Comparison of ENCODE assay signal across 8 cellular contexts in the genomic region with DNA sequence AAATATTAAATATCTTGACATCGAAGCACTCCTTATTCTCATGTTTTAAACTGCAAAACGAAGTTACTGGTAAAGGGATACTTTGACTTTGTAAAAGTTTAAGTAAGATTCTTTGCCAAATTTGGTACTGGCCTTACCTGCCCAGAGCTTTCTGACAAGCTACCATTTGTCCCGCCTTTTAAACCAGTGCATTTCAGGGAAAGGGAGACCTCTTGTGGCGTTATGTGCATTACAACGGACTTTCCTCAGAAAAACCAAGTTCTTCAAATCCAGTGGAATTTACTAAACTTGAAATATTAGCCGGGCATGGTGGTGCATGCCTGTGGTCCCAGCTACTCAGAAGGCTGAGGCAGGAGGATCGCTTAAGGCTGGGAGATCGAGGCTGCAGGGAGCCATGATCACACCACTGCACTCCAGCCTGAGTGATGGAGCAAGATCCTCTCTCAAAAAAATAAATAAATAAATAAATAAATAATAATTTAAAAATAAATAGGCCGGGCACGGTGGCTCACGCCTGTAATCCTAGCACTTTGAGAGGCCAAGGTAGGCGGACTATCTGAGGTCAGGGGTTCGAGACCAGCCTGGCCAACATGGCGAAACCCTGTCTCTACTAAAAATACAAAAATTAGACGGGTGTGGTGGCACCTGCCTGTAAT. TPM values are rescaled to one million over a fixed set of nuclear protein-coding genes. Genes with fewer than 3 reads are reported as not detected.
DNase-seq lines count a peak whose midpoint lies in the region; ATAC-seq, FAIRE-seq and TF ChIP-seq lines count a peak whose summit lies in the region.
"Not testable (repeated sequence)": the region's sequence is repeated elsewhere in the genome, so short reads cannot be mapped to it uniquely, and the experiment has no call there.

No MANE protein-coding gene starts in this region.

- ATAC-seq in GM23338 (peak; percentile 9; the same call in 2 of the 3 replicates), right lobe of liver (peak; percentile 75 to 80 (median 78))

- peaks cover 16% of the 10 kb centered on the region; the same call in 2 of the 3 replicates for H3K4me1 Mint-ChIP-seq in GM23338

- H3K79me2 ChIP-seq in GM23338 (replicated peaks; ENCODE audit: insufficient read depth); endothelial cell of umbilical vein (ENCODE audit: control insufficient read depth, insufficient read depth, low read length): not testable (repeated sequence)

- not testable (repeated sequence) for H2AFZ ChIP-seq in GM23338; endothelial cell of umbilical vein (ENCODE audit: low read depth, low read length)

- H3K36me3 Mint-ChIP-seq in GM23338 (ENCODE audit: low read depth) = not testable (repeated sequence)

- H3K4me1 ChIP-seq in GM23338 (ENCODE audit: insufficient read depth); endothelial cell of umbilical vein (ENCODE audit: control insufficient read depth, extremely low read depth, insufficient read depth, low read length); right lobe of liver: not testable (repeated sequence)

- not testable (repeated sequence) for H3K4me3 ChIP-seq in GM23338; endothelial cell of umbilical vein (replicated peaks in 1 of 3; ENCODE audit: insufficient read depth in 1 of 3, low read depth in 1 of 3, low read length in 3 of 3); right lobe of liver

- CTCF ChIA-PET in endothelial cell of umbilical vein (lab: Charles Lee) = interaction anchor here (0.6 to 7.0 kb wide), 40 partner anchors 9 to 741 kb away, joined by 3 to 423 read pairs (median 5); a partner anchor contains a TSS

- H3K9me1 ChIP-seq in endothelial cell of umbilical vein (replicated peaks; ENCODE audit: control insufficient read depth, extremely low read depth, insufficient read depth, low read length) = not testable (repeated sequence)

- not testable (repeated sequence) for H3F3A ChIP-seq in GM23338 (replicated peaks; ENCODE audit: low read depth)

- not testable (repeated sequence) for H3K9me3 Mint-ChIP-seq in GM23338

- peak; percentile 88 for FAIRE-seq in endothelial cell of umbilical vein (lab: Jason Lieb, UNC)

- not testable (repeated sequence) for H4K20me1 ChIP-seq in GM23338 (replicated peaks; ENCODE audit: insufficient read depth); endothelial cell of umbilical vein (replicated peaks; ENCODE audit: control insufficient read depth, extremely low read depth, insufficient read depth, low read length)

- dilution Hi-C loops in endothelial cell of umbilical vein (cut with MboI; ENCODE audit: extremely low pct_ligation_motif_present, low sequenced_read_pairs) = not testable (repeated sequence)

- H3K4me3 Mint-ChIP-seq in GM23338 = not testable (repeated sequence)

- H3K9me3 ChIP-seq in endothelial cell of umbilical vein (replicated peaks; ENCODE audit: control insufficient read depth, insufficient read depth, low read length); right lobe of liver: not testable (repeated sequence)

- not testable (repeated sequence) for H3K4me2 ChIP-seq in GM23338; endothelial cell of umbilical vein (ENCODE audit: insufficient read depth, low read length)

- POLR2A ChIA-PET in endothelial cell of umbilical vein (lab: Charles Lee) = interaction anchor here (0.5 kb wide), 1 partner anchor 74 kb away, joined by 4 read pairs; no protein-coding TSS in a partner anchor

- intact Hi-C loops in endothelial cell of umbilical vein (cut with micrococcal nuclease) (loop anchor here (1.0 to 2.0 kb wide), 2 partner anchors 74 to 440 kb away; no protein-coding TSS in a partner anchor), right lobe of liver (cut with DNase I) (loop anchor here in 1 of 2 donors (5.0 kb wide), 1 partner anchor 78 kb away; no protein-coding TSS in a partner anchor)

- not testable (repeated sequence) for H3K27me3 ChIP-seq in GM23338 (ENCODE audit: insufficient read depth); right lobe of liver
- peaks cover 12 to 18% of the 10 kb centered on the region in 2 experiments for H3K27me3 ChIP-seq in endothelial cell of umbilical vein (ENCODE audit: control insufficient read depth in 2 of 2, insufficient read depth in 2 of 2, low read length in 2 of 2)

- peak; percentile 87 for DNase-seq in GM23338 (ENCODE audit: low spot score)
- DNase-seq in NCI-H2081 (lab: John Stamatoyannopoulos, UW) = peak; percentile 40 to 67
- peak; percentile 75 for DNase-seq in SK-N-DZ (ENCODE audit: low spot score)
- DNase-seq in activated T-cell treated with anti-CD3 and anti-CD28 coated beads, Interleukin-2, amount 50 U/mL, for 48 hours = peak; percentile 57 to 61
- peak; percentile 82 for DNase-seq in endothelial cell of umbilical vein (ENCODE audit: low read depth, low spot score)
- DNase-seq in right lobe of liver = not testable (repeated sequence)
- DNase-seq in stimulated activated CD4-positive, alpha-beta T cell treated with anti-CD3 and anti-CD28 coated beads, Interleukin-1b, Interleukin-23, amount 100 ng/mL, for 48 hours = peak; percentile 22

- H3K9me2 ChIP-seq in GM23338 (ENCODE audit: insufficient read depth) = not testable (repeated sequence)

- H3K27ac Mint-ChIP-seq in GM23338 = not testable (repeated sequence)

- BruUV-seq in endothelial cell of umbilical vein (replicated peaks; lab: Mats Ljungman, UMichigan) = not testable (repeated sequence)

- 21% methylated on average over 15 of the region's 15 CpGs for WGBS in right lobe of liver (ENCODE audit: insufficient coverage, low coverage, low lambda C conversion rate, missing lambda C conversion rate)

- not testable (repeated sequence) for H3K9ac ChIP-seq in endothelial cell of umbilical vein (replicated peaks; ENCODE audit: extremely low read depth, insufficient read depth, low read length)

- peak; percentile 89 for TF ChIP-seq CTCF in C4-2B (conservative IDR thresholded peaks at IDR 0.05)
- TF ChIP-seq CTCF in GM23338 (conservative IDR thresholded peaks at IDR 0.05; ENCODE audit: low read depth in 2 of 2) = peak; percentile 86 to 89
- peak; percentile 65 to 71 for TF ChIP-seq CTCF in endothelial cell of umbilical vein (IDR thresholded peaks at IDR 0.05; ENCODE audit: extremely low read depth in 1 of 2, insufficient read depth in 1 of 2, low read depth in 1 of 2, low read length in 2 of 2)
- peak; percentile 70 to 83 (median 74) for TF ChIP-seq CTCF in right lobe of liver (IDR thresholded peaks at IDR 0.05)

- TF ChIP-seq POLR2A in endothelial cell of umbilical vein (IDR thresholded peaks at IDR 0.05; ENCODE audit: low read depth, low read length); right lobe of liver (IDR thresholded peaks at IDR 0.05): not testable (repeated sequence)

- H3K27ac ChIP-seq in C4-2B; GM23338 (ENCODE audit: low read depth); endothelial cell of umbilical vein (ENCODE audit: insufficient read depth, low read depth, low read length); right lobe of liver: not testable (repeated sequence)

- not testable (repeated sequence) for H3K27me3 Mint-ChIP-seq in GM23338 (ENCODE audit: insufficient read depth, low read depth, poor library complexity)

- not testable (repeated sequence) for H3K36me3 ChIP-seq in GM23338 (ENCODE audit: insufficient read depth); endothelial cell of umbilical vein (ENCODE audit: control insufficient read depth in 2 of 2, extremely low read depth in 1 of 2, insufficient read depth in 2 of 2, low read length in 2 of 2); right lobe of liver

RNA-seq across cellular contexts. Expression of a gene that starts 3.3 kb away (rescaled TPM):
- total RNA-seq in GM23338 (2014; rRNA removed; shearing (Covaris generic)) = 0.78 and 1.1 TPM in 2 replicates
- polyA plus RNA-seq in GM23338 (2016; fragmentation: Nextera tagmentation; extraction: Ambion mirVana) = 0.16 and 0.43 TPM in 2 replicates
- not detected in 2 replicates for polyA plus RNA-seq in SK-N-DZ (2014; cell fraction: cytosol; rRNA removed)
- polyA plus RNA-seq in SK-N-DZ (2014; cell fraction: nucleus; rRNA removed) = not detected in 2 replicates
- not detected in 2 replicates for total RNA-seq in endothelial cell of umbilical vein
- polyA plus RNA-seq in endothelial cell of umbilical vein = not detected in 2 replicates
- polyA plus RNA-seq in endothelial cell of umbilical vein (2011; cell fraction: cytosol; rRNA removed) = not detected in 2 replicates
- polyA plus RNA-seq in endothelial cell of umbilical vein (2011; cell fraction: nucleus; rRNA removed) = 0.06 TPM in 1 of 2 replicates, not detected in the other
- polyA plus RNA-seq in endothelial cell of umbilical vein (2012) = not detected in 2 replicates
- 0.15 TPM in 1 of 2 replicates, not detected in the other for polyA minus RNA-seq in endothelial cell of umbilical vein
- polyA minus RNA-seq in endothelial cell of umbilical vein (2011; cell fraction: cytosol; rRNA and poly(A)+ RNA removed) = 4.2 TPM
- polyA minus RNA-seq in endothelial cell of umbilical vein (2011; cell fraction: nucleus; rRNA and poly(A)+ RNA removed) = not detected in 2 replicates
- under 1 TPM in 5 of 6 experiments, not detected in 1; 0.09 to 0.31 (median 0.10) TPM for total RNA-seq in right lobe of liver

RNA-seq across cellular contexts. Expression of a gene that starts 20.2 kb away (rescaled TPM):
- 31.1 and 32.4 TPM in 2 replicates for total RNA-seq in GM23338 (2014; rRNA removed; shearing (Covaris generic))
- polyA plus RNA-seq in GM23338 (2016; fragmentation: Nextera tagmentation; extraction: Ambion mirVana) (22.1 and 25.2 TPM in 2 replicates), endothelial cell of umbilical vein (35.8 and 36.0 TPM in 2 replicates)
- 62.0 and 63.2 TPM in 2 replicates for polyA plus RNA-seq in SK-N-DZ (2014; cell fraction: cytosol; rRNA removed)
- polyA plus RNA-seq in SK-N-DZ (2014; cell fraction: nucleus; rRNA removed) = 39.5 and 50.5 TPM in 2 replicates
- total RNA-seq in endothelial cell of umbilical vein (28.8 and 30.8 TPM in 2 replicates), right lobe of liver (10 to 100 TPM; 13.0 to 20.4 (median 17.3) TPM)
- polyA plus RNA-seq in endothelial cell of umbilical vein (2011; cell fraction: cytosol; rRNA removed) = 42.1 and 42.4 TPM in 2 replicates
- polyA plus RNA-seq in endothelial cell of umbilical vein (2011; cell fraction: nucleus; rRNA removed) = 82.4 and 86.3 TPM in 2 replicates
- polyA plus RNA-seq in endothelial cell of umbilical vein (2012) = 33.0 and 34.6 TPM in 2 replicates
- polyA minus RNA-seq in endothelial cell of umbilical vein = 32.4 and 39.5 TPM in 2 replicates
- polyA minus RNA-seq in endothelial cell of umbilical vein (2011; cell fraction: cytosol; rRNA and poly(A)+ RNA removed) = 20.4 TPM
- 19.3 and 27.1 TPM in 2 replicates for polyA minus RNA-seq in endothelial cell of umbilical vein (2011; cell fraction: nucleus; rRNA and poly(A)+ RNA removed)

RNA-seq across cellular contexts. Expression of a gene that starts 56.8 kb away (rescaled TPM):
- total RNA-seq in GM23338 (2014; rRNA removed; shearing (Covaris generic)) = 6.9 and 11.2 TPM in 2 replicates
- polyA plus RNA-seq in GM23338 (2016; fragmentation: Nextera tagmentation; extraction: Ambion mirVana) = 4.5 and 5.9 TPM in 2 replicates
- 64.2 and 75.6 TPM in 2 replicates for polyA plus RNA-seq in SK-N-DZ (2014; cell fraction: cytosol; rRNA removed)
- 40.6 and 56.0 TPM in 2 replicates for polyA plus RNA-seq in SK-N-DZ (2014; cell fraction: nucleus; rRNA removed)
- not detected in 2 replicates for total RNA-seq in endothelial cell of umbilical vein
- polyA plus RNA-seq in endothelial cell of umbilical vein = not detected in 2 replicates
- not detected in 2 replicates for polyA plus RNA-seq in endothelial cell of umbilical vein (2011; cell fraction: cytosol; rRNA removed)
- polyA plus RNA-seq in endothelial cell of umbilical vein (2011; cell fraction: nucleus; rRNA removed) = not detected in 2 replicates
- not detected in 2 replicates for polyA plus RNA-seq in endothelial cell of umbilical vein (2012)
- polyA minus RNA-seq in endothelial cell of umbilical vein = not detected in 2 replicates
- not detected for polyA minus RNA-seq in endothelial cell of umbilical vein (2011; cell fraction: cytosol; rRNA and poly(A)+ RNA removed)
- not detected in 2 replicates for polyA minus RNA-seq in endothelial cell of umbilical vein (2011; cell fraction: nucleus; rRNA and poly(A)+ RNA removed)
- not detected for total RNA-seq in right lobe of liver
